ENCODE assay signal across 1 cellular context in the genomic region with DNA sequence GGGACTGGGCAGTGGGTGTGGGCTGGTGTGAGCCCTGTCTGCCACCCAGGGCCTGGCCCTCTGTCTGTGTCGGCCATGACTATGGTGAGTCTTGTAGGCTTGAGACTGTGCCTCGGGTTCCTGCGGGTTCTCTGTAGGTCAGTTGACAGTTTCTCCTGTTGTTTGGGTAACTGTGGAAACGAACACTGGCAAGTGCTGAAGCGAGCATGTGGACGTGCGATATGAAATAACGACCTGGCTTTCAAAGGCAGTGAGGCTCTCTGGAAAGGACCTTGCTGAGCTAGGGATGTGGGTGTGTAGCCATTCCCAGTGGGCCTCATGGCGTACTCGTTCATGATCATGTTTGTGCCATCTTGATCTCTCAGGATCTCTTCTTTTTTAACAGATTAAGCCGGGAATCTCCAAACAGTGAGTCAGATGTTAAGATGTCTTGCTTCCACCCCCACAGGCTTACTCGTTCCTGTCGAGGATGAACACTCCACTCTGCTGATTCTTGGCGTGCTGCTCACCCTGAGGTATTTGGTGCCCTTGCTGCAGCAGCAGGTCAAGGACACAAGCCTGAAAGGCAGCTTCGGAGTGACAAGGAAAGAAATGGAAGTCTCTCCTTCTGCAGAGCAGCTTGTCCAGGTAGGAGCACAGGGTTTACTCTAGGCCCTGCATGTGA.
TF ChIP-seq lines count a peak whose summit lies in the region.

No MANE protein-coding gene starts in this region.

TF ChIP-seq in IMR-90, 13 proteins besides CTCF, POLR2A, EP300 and RAD21:
- TF ChIP-seq FOS (IDR thresholded peaks at IDR 0.05; ENCODE audit: low read depth, low read length) (peak; percentile 44; the same call in 1 of the 2 replicates), MXI1 (IDR thresholded peaks at IDR 0.05; ENCODE audit: borderline replicate concordance, low read depth, low read length) (no peak)
